Comparison of ENCODE assay signal across 17 cellular contexts in the genomic region with DNA sequence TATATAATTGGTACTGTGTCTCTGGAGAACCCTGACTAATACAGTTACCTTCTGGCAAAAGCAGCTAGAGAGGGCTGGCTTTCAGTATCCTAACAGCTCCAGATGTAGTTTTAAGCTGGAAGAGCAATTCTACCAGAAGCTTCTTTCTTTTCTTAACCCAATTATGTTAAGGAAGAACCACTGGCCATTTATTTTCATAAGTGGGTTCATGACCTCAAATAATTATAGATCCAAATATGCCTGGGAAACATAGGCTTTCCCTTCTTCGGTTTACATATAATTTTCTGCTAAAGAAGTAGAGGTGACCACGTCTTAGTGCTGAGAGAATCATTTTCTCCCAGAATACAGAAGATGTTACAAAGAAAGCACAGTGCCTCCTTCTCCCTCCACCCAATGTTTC.
DNase-seq lines count a peak whose midpoint lies in the region; ATAC-seq and TF ChIP-seq lines count a peak whose summit lies in the region.
"Had no signal": no experiment of that assay in that cellular context is flagged by ENCODE, and none has a peak within 500 bp of the region (broad histone marks: within the 10 kb centered on the region; RNA-seq: fewer than 3 reads in every experiment).

No MANE protein-coding gene starts in this region.

- RAD21 ChIA-PET in HCT116 (lab: Charles Lee; ENCODE audit: low non-redundant PET in 1 of 2, low total read pairs in 2 of 2, uncharacterized antibody in 2 of 2, unreplicated experiment in 2 of 2), result no interaction called here

- H3K4me3 ChIP-seq in ACC112 (ENCODE audit: low read depth, low read length), result no peak overlapping the region
- no peak overlapping the region for H3K4me3 ChIP-seq in HCT116 (replicated peaks in 1 of 2; ENCODE audit: low read depth in 1 of 2, low read length in 2 of 2)
- no peak overlapping the region for H3K4me3 ChIP-seq in PC-3 (ENCODE audit: low read length)
- H3K4me3 ChIP-seq in brain microvascular endothelial cell (ENCODE audit: low read depth, low read length), result no peak overlapping the region
- H3K4me3 ChIP-seq in Peyer's patch, result no peak overlapping the region
- H3K4me3 ChIP-seq: A549 had no signal

- H3K36me3 ChIP-seq in ACC112 (ENCODE audit: insufficient read depth, low read length) (no peaks in the 10 kb centered on the region), HCT116 (ENCODE audit: control insufficient read depth in 1 of 2, insufficient read depth in 2 of 2, low read length in 2 of 2) (0 out of 4 replicates have a peak, but pooled peaks cover 0 to 3% of the 10 kb centered on the region in 2 experiments), PC-3 (ENCODE audit: low read depth, low read length) (no peaks in the 10 kb centered on the region), brain microvascular endothelial cell (replicated peaks) (no peaks in the 10 kb centered on the region), Peyer's patch (no peaks in the 10 kb centered on the region)

- no peak overlapping the region for H3K9ac ChIP-seq in HCT116 (ENCODE audit: low read length)
- no peak overlapping the region for H3K9ac ChIP-seq in PC-3 (ENCODE audit: low read length)

- CTCF ChIA-PET in HCT116 (lab: Charles Lee), result interaction anchor here (1.4 kb wide), 1 partner anchor 12 kb away, joined by 4 read pairs; no protein-coding TSS in a partner anchor
- CTCF ChIA-PET in PC-3 (lab: Charles Lee), result no interaction called here

- DNase-seq in HCT116 (ENCODE audit: low read depth, low spot score), result no peak
- no peak for DNase-seq in PC-3
- no peak for DNase-seq in brain microvascular endothelial cell
- no peak for DNase-seq in natural killer cell
- DNase-seq in Peyer's patch, result no peak
- DNase-seq in activated naive CD4-positive, alpha-beta T cell (lab: John Stamatoyannopoulos, UW), result no peak
- DNase-seq: MM.1S, NCI-H1105 treated with DMSO at 0.1 percent for 48 hours, NCI-H1694, NCI-H2107, NCI-H510A, NCI-H748 treated with DMSO at 0.1 percent for 48 hours had no signal

- H3K27ac Mint-ChIP-seq in natural killer cell, result no peak overlapping the region

- POLR2A ChIA-PET in HCT116 (lab: Charles Lee), result interaction anchor here (1.1 to 2.8 kb wide), 2 partner anchors 9 to 209 kb away, joined by 4 to 16 read pairs; no protein-coding TSS in a partner anchor
- POLR2A ChIA-PET in PC-3 (lab: Charles Lee; ENCODE audit: unreplicated experiment), result interaction anchor here (0.7 kb wide), 1 partner anchor 1031 kb away, joined by 3 read pairs; no protein-coding TSS in a partner anchor

- TF ChIP-seq POLR2A in HCT116 (IDR thresholded peaks at IDR 0.05; ENCODE audit: borderline replicate concordance, extremely low read depth, insufficient read depth, insufficient read length) (no peak), Peyer's patch (IDR thresholded peaks at IDR 0.05) (no peak)

- H3K27me3 Mint-ChIP-seq in natural killer cell (ENCODE audit: low read depth in 2 of 2), result no peaks in the 10 kb centered on the region

- no peaks in the 10 kb centered on the region for H3F3A ChIP-seq in PC-3 (ENCODE audit: low read length, unreplicated experiment)

- no peaks in the 10 kb centered on the region for H3K4me1 Mint-ChIP-seq in natural killer cell

- in situ Hi-C loops in brain microvascular endothelial cell (cut with HindIII; ENCODE audit: low pct_ligation_motif_present, low sequenced_read_pairs), result no loop called here

- no peaks in the 10 kb centered on the region for H3K36me3 Mint-ChIP-seq in natural killer cell

- intact Hi-C loops in HCT116 (cut with micrococcal nuclease) (loop anchor here (10.0 kb wide), 1 partner anchor 219 kb away; no protein-coding TSS in a partner anchor), PC-3 (cut with micrococcal nuclease) (no loop called here), natural killer cell (cut with micrococcal nuclease) (no loop called here)

- peaks cover 6% of the 10 kb centered on the region in 2 donors for H3K9me3 Mint-ChIP-seq in natural killer cell

- no peak for TF ChIP-seq CTCF in HCT116 (IDR thresholded peaks at IDR 0.05 in 2 of 3, conservative IDR thresholded peaks at IDR 0.05 in 1 of 3; ENCODE audit: borderline replicate concordance in 1 of 3, insufficient read depth in 1 of 3, low read depth in 2 of 3, low read length in 2 of 3)
- TF ChIP-seq CTCF in PC-3 (conservative IDR thresholded peaks at IDR 0.05; ENCODE audit: low read depth, low read length), result no peak
- no peak for TF ChIP-seq CTCF in brain microvascular endothelial cell (IDR thresholded peaks at IDR 0.05; ENCODE audit: low read depth, low read length, missing control alignments)
- no peak for TF ChIP-seq CTCF in natural killer cell (IDR thresholded peaks at IDR 0.05)
- TF ChIP-seq CTCF in Peyer's patch (IDR thresholded peaks at IDR 0.05), result no peak

- H3K4me2 ChIP-seq in HCT116 (ENCODE audit: low read length) (no peak overlapping the region), PC-3 (ENCODE audit: low read length) (0 out of 2 replicates have a peak overlapping the region, but pooled peaks have one; percentile 21)
- H3K4me2 ChIP-seq: A549 had no signal

- no peaks in the 10 kb centered on the region for H4K20me1 ChIP-seq in HCT116 (ENCODE audit: insufficient read depth)
- H4K20me1 ChIP-seq in PC-3 (ENCODE audit: low read length), result no peaks in the 10 kb centered on the region

- TF ChIP-seq RAD21 in HCT116 (IDR thresholded peaks at IDR 0.05; ENCODE audit: low read depth), result no peak

- no peak overlapping the region for H2AFZ ChIP-seq in ACC112 (ENCODE audit: low read length, unreplicated experiment)
- peak overlapping the region; percentile 28 for H2AFZ ChIP-seq in HCT116 (ENCODE audit: low read depth, low read length, poor library complexity, severe bottlenecking)
- no peak overlapping the region for H2AFZ ChIP-seq in PC-3 (ENCODE audit: low read length)

- no TSS peak for BruUV-seq in HCT116 (replicated peaks; lab: Mats Ljungman, UMichigan)
- BruUV-seq in PC-3 (replicated peaks; lab: Mats Ljungman, UMichigan), result no TSS peak

- H3K79me2 ChIP-seq in ACC112 (ENCODE audit: control insufficient read depth, insufficient read depth, low read length, unreplicated experiment) (no peaks in the 10 kb centered on the region), HCT116 (ENCODE audit: insufficient read depth, low read length) (no peaks in the 10 kb centered on the region), PC-3 (ENCODE audit: low read length) (no peaks in the 10 kb centered on the region)

- ATAC-seq in HCT116 (no peak), PC-3 (no peak), natural killer cell (no peak), HG03521 (IDR thresholded peaks at IDR 0.05; ENCODE audit: unreplicated experiment) (no peak)
- ATAC-seq: A549, Right ventricle myocardium inferior had no signal

- no peaks in the 10 kb centered on the region for H3K9me2 ChIP-seq in HCT116 (ENCODE audit: insufficient read depth)
- H3K9me2 ChIP-seq in PC-3 (replicated peaks; ENCODE audit: low read length), result no peaks in the 10 kb centered on the region

- 0 out of 2 replicates have a peak overlapping the region, but pooled peaks have one; percentile 47 for H3K27ac ChIP-seq in ACC112 (ENCODE audit: low read depth, low read length)
- H3K27ac ChIP-seq in HCT116 (ENCODE audit: low read depth, low read length), result peak overlapping the region; percentile 5; the same call in 1 of the 2 replicates
- 0 out of 2 replicates have a peak overlapping the region, but pooled peaks have one; percentile 32 for H3K27ac ChIP-seq in PC-3 (ENCODE audit: low read length)
- peak overlapping the region; percentile 22 for H3K27ac ChIP-seq in brain microvascular endothelial cell
- no peak overlapping the region for H3K27ac ChIP-seq in Peyer's patch
- H3K27ac ChIP-seq: C4-2B had no signal

- H3K4me1 ChIP-seq in ACC112 (ENCODE audit: control insufficient read depth, insufficient read depth, low read length, unreplicated experiment), result peaks cover 13% of the 10 kb centered on the region
- peaks cover 13 to 30% of the 10 kb centered on the region in 2 experiments; a peak in 3 of 4 replicates for H3K4me1 ChIP-seq in HCT116 (ENCODE audit: control insufficient read depth in 1 of 2, insufficient read depth in 2 of 2, low read length in 2 of 2)
- H3K4me1 ChIP-seq in PC-3 (ENCODE audit: insufficient read depth, low read length), result peaks cover 16% of the 10 kb centered on the region
- H3K4me1 ChIP-seq in Peyer's patch, result no peaks in the 10 kb centered on the region

- H3K27me3 ChIP-seq in ACC112 (ENCODE audit: insufficient read depth, low read length) (no peaks in the 10 kb centered on the region), HCT116 (ENCODE audit: insufficient read depth, low read length) (no peaks in the 10 kb centered on the region), PC-3 (ENCODE audit: low read length) (no peaks in the 10 kb centered on the region), brain microvascular endothelial cell (replicated peaks) (no peaks in the 10 kb centered on the region), Peyer's patch (no peaks in the 10 kb centered on the region)

- no peaks in the 10 kb centered on the region for H3K9me3 ChIP-seq in HCT116 (ENCODE audit: control insufficient read depth in 1 of 2, insufficient read depth in 1 of 2, low read depth in 1 of 2, low read length in 2 of 2)
- H3K9me3 ChIP-seq in PC-3 (ENCODE audit: low read length), result no peaks in the 10 kb centered on the region
- no peaks in the 10 kb centered on the region for H3K9me3 ChIP-seq in Peyer's patch

- no peak overlapping the region for H3K4me3 Mint-ChIP-seq in natural killer cell

TF ChIP-seq in HCT116, 20 proteins besides CTCF, POLR2A, EP300 and RAD21 (continues in another document):
- TF ChIP-seq POLR2AphosphoS5 (IDR thresholded peaks at IDR 0.05; ENCODE audit: low read depth, low read length) (no peak), YY1 (IDR thresholded peaks at IDR 0.05; ENCODE audit: extremely low read depth, insufficient replicate concordance, low read depth, low read length) (no peak), EZH2phosphoT487 (IDR thresholded peaks at IDR 0.05; ENCODE audit: borderline replicate concordance) (no peak), EZH2 (IDR thresholded peaks at IDR 0.05) (no peak), FOSL1 (IDR thresholded peaks at IDR 0.05; ENCODE audit: low read depth) (no peak), SP1 (IDR thresholded peaks at IDR 0.05; ENCODE audit: low read depth) (no peak)

Comparison
In these comparisons a context has a peak if more than half of its experiments do, and no peak if none do; other contexts are left out.
1. H3K27ac ChIP-seq: peak in ACC112 (single experiment), HCT116 (single experiment), PC-3 (single experiment) and brain microvascular endothelial cell (single experiment); none in Peyer's patch (0 of 4).